In the genomic region with DNA sequence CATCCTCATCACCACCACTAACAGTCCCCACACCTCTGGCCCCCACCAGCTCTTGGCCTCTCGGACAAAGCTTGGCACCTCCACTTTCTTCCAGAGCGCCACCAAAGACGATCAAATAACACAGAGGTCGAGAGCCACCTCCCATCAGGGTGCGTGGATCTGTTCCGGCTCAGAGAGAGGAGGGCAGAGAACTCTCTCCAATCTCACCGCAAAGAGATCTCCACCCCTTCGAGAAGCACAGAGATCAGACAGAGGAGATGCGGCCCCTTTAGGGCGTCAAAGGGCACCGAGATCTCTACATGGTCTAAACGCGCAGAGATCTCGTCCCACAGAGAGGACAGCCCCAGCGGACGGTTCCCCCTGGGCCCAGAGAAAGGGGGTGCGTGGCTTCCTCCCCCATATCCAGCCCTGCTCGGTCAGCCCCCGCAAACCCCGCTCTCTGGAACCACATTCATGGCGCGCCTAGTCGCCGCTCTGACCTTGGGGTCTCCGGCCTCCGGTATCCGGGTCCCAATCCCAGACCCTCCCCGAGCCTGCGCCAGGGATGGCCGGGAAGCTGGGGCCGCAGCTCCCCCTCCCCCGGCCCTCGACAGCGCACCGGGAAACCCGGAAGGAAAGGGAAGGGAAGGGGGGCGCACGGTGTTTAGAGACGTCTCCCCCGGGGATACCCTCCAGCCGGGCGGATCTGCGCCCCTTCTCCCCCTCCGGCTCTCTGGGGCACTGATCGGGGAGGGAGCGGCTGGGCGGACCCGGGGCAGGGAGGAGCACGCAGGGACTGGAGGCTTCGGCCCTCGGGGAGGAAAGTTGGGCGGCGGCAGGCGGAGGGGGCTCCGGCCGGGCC, we compare ENCODE assay signal across 8 cellular contexts. TPM values are rescaled to one million over a fixed set of nuclear protein-coding genes. Genes with fewer than 3 reads are reported as not detected.
DNase-seq lines count a peak whose midpoint lies in the region; ATAC-seq and TF ChIP-seq lines count a peak whose summit lies in the region.

No MANE protein-coding gene starts in this region.

- no peak for TF ChIP-seq POLR2A in suprapubic skin (IDR thresholded peaks at IDR 0.05)

- no peak for TF ChIP-seq EP300 in suprapubic skin (IDR thresholded peaks at IDR 0.05)

- peak; percentile 10 for ATAC-seq in activated CD8-positive, alpha-beta T cell treated with anti-CD3 and anti-CD28 coated beads for 36 hours
- ATAC-seq in GM19351 (IDR thresholded peaks at IDR 0.05; ENCODE audit: unreplicated experiment) = no peak

- H3K9me3 ChIP-seq in suprapubic skin = no peaks in the 10 kb centered on the region

- H3K27ac Mint-ChIP-seq in T-helper 1 cell treated with Interleukin-12 subunit alpha and Interleukin-12 subunit beta and Interleukin-4 antibody, amounts not matched to agents 30 μg/mL and 1 μg/mL, for 36 hours = no peak overlapping the region
- no peak overlapping the region for H3K27ac Mint-ChIP-seq in activated CD8-positive, alpha-beta T cell treated with anti-CD3 and anti-CD28 coated beads for 36 hours

- peaks cover 2% of the 10 kb centered on the region for H3K4me1 Mint-ChIP-seq in T-helper 1 cell treated with Interleukin-12 subunit alpha and Interleukin-12 subunit beta and Interleukin-4 antibody, amounts not matched to agents 30 μg/mL and 1 μg/mL, for 36 hours (ENCODE audit: low read depth)
- H3K4me1 Mint-ChIP-seq in activated CD8-positive, alpha-beta T cell treated with anti-CD3 and anti-CD28 coated beads for 36 hours (ENCODE audit: low read depth) = peaks cover 4% of the 10 kb centered on the region

- peak overlapping the region; percentile 77 for H3K4me3 Mint-ChIP-seq in T-helper 1 cell treated with Interleukin-12 subunit alpha and Interleukin-12 subunit beta and Interleukin-4 antibody, amounts not matched to agents 30 μg/mL and 1 μg/mL, for 36 hours
- peak overlapping the region; percentile 56 for H3K4me3 Mint-ChIP-seq in activated CD8-positive, alpha-beta T cell treated with anti-CD3 and anti-CD28 coated beads for 36 hours

- H3K36me3 Mint-ChIP-seq in T-helper 1 cell treated with Interleukin-12 subunit alpha and Interleukin-12 subunit beta and Interleukin-4 antibody, amounts not matched to agents 30 μg/mL and 1 μg/mL, for 36 hours (ENCODE audit: low read depth) = no peaks in the 10 kb centered on the region
- H3K36me3 Mint-ChIP-seq in activated CD8-positive, alpha-beta T cell treated with anti-CD3 and anti-CD28 coated beads for 36 hours (ENCODE audit: low read depth) = no peaks in the 10 kb centered on the region

- peaks cover 61% of the 10 kb centered on the region for H3K27me3 ChIP-seq in suprapubic skin

- CTCF ChIA-PET in activated CD8-positive, alpha-beta T cell treated with anti-CD3 and anti-CD28 coated beads for 36 hours (lab: Charles Lee) = interaction anchor here (5.9 kb wide), 1 partner anchor 127 kb away, joined by 38 read pairs; no protein-coding TSS in a partner anchor

- peaks cover 13% of the 10 kb centered on the region for H3K27me3 Mint-ChIP-seq in T-helper 1 cell treated with Interleukin-12 subunit alpha and Interleukin-12 subunit beta and Interleukin-4 antibody, amounts not matched to agents 30 μg/mL and 1 μg/mL, for 36 hours (ENCODE audit: low read depth)
- peaks cover 14% of the 10 kb centered on the region for H3K27me3 Mint-ChIP-seq in activated CD8-positive, alpha-beta T cell treated with anti-CD3 and anti-CD28 coated beads for 36 hours

- no peaks in the 10 kb centered on the region for H3K9me3 Mint-ChIP-seq in T-helper 1 cell treated with Interleukin-12 subunit alpha and Interleukin-12 subunit beta and Interleukin-4 antibody, amounts not matched to agents 30 μg/mL and 1 μg/mL, for 36 hours
- H3K9me3 Mint-ChIP-seq in activated CD8-positive, alpha-beta T cell treated with anti-CD3 and anti-CD28 coated beads for 36 hours = no peaks in the 10 kb centered on the region

- H3K4me1 ChIP-seq in suprapubic skin = peaks cover 20% of the 10 kb centered on the region

- H3K4me3 ChIP-seq in suprapubic skin = peak overlapping the region; percentile 63

- TF ChIP-seq CTCF in activated CD8-positive, alpha-beta T cell treated with anti-CD3 and anti-CD28 coated beads for 36 hours (IDR thresholded peaks at IDR 0.05) = no peak
- TF ChIP-seq CTCF in suprapubic skin (IDR thresholded peaks at IDR 0.05) = no peak

- intact Hi-C loops in activated CD8-positive, alpha-beta T cell treated with anti-CD3 and anti-CD28 coated beads for 36 hours (cut with micrococcal nuclease) = no loop called here

- DNase-seq in T-helper 1 cell (no peak), iPS-NIHi11 (ENCODE audit: low spot score) (peak; percentile 70), suprapubic skin (ENCODE audit: low spot score in 2 of 2) (no peak), NCI-H446 (lab: John Stamatoyannopoulos, UW) (no peak), pons (ENCODE audit: low spot score) (no peak)
- no peak for DNase-seq in activated CD8-positive, alpha-beta T cell treated with anti-CD3 and anti-CD28 coated beads for 36 hours

- no peaks in the 10 kb centered on the region for H3K36me3 ChIP-seq in suprapubic skin

- POLR2A ChIA-PET in activated CD8-positive, alpha-beta T cell treated with anti-CD3 and anti-CD28 coated beads for 36 hours (lab: Charles Lee) = interaction anchor here (0.6 kb wide), 1 partner anchor 451 kb away, joined by 3 read pairs; no protein-coding TSS in a partner anchor

- no peak overlapping the region for H3K27ac ChIP-seq in suprapubic skin

- WGBS in suprapubic skin = 15% methylated on average over 23 of the region's 56 CpGs

RNA-seq across cellular contexts. Expression of a gene that starts 0.6 kb away (rescaled TPM):
- under 1 TPM; 0.20 to 0.52 TPM for total RNA-seq in activated CD8-positive, alpha-beta T cell treated with anti-CD3 and anti-CD28 coated beads for 36 hours
- 1 to 10 TPM in 2 of 4 donors, under 1 TPM in 1, not detected in 1; 0.15 to 1.1 (median 1.0) TPM for total RNA-seq in suprapubic skin
